ENCODE assay signal across 8 cellular contexts in the genomic region with DNA sequence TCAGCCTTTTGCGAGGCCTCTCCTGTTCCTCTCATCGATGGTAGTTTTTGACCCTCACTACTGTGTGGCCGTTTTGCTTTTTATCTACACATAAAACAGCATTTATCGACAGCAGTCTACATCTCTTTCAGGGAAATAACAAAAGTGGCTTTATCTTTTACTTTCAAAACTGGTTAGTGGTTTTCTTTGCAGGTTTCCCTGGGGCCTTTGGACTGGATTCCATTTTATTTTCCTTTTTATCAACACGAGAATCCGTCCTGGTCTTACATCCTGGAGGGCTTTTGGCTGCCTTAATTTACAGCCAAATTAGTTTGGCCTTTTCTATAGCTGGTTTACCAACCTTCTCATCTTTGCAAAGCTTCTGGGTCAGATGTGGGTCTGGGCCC. TPM values are rescaled to one million over a fixed set of nuclear protein-coding genes. Genes with fewer than 3 reads are reported as not detected.
DNase-seq lines count a peak whose midpoint lies in the region; ATAC-seq and TF ChIP-seq lines count a peak whose summit lies in the region.

No MANE protein-coding gene starts in this region.

- peaks cover 15% of the 10 kb centered on the region for H3K27me3 ChIP-seq in BLaER1
- no peaks in the 10 kb centered on the region for H3K27me3 ChIP-seq in KMS-11 (ENCODE audit: insufficient read depth, low read depth)
- H3K27me3 ChIP-seq in colonic mucosa: no peaks in the 10 kb centered on the region
- no peaks in the 10 kb centered on the region for H3K27me3 ChIP-seq in naive thymus-derived CD4-positive, alpha-beta T cell (ENCODE audit: control insufficient read depth in 2 of 2, insufficient read depth in 2 of 2, low read length in 2 of 2)

- no peak overlapping the region for H3K4me3 ChIP-seq in BLaER1
- no peak overlapping the region for H3K4me3 ChIP-seq in KMS-11 (IDR thresholded peaks at IDR 0.05; ENCODE audit: insufficient read depth, low read depth, low read length)
- H3K4me3 ChIP-seq in colonic mucosa: peak overlapping the region; percentile 29
- H3K4me3 ChIP-seq in naive thymus-derived CD4-positive, alpha-beta T cell (ENCODE audit: low read length): peak overlapping the region; percentile 73

- H3K36me3 Mint-ChIP-seq in naive thymus-derived CD4-positive, alpha-beta T cell: no peaks in the 10 kb centered on the region

- H3K79me2 ChIP-seq in KMS-11 (ENCODE audit: insufficient read depth, low read depth): no peaks in the 10 kb centered on the region

- H4K20me1 ChIP-seq in BLaER1 (no peaks in the 10 kb centered on the region), KMS-11 (ENCODE audit: insufficient read depth) (no peaks in the 10 kb centered on the region)

- DNase-seq in colonic mucosa: no peak
- peak in 1 of 9 donors; percentile 12 for DNase-seq in naive thymus-derived CD4-positive, alpha-beta T cell
- no peak for DNase-seq in T-helper 9 cell
- no peak for DNase-seq in EL

- peak overlapping the region; percentile 85 to 95 (median 92) for H3K4me3 Mint-ChIP-seq in naive thymus-derived CD4-positive, alpha-beta T cell

- peaks cover 9 to 37% (median 25%) of the 10 kb centered on the region in 7 donors for H3K4me1 Mint-ChIP-seq in naive thymus-derived CD4-positive, alpha-beta T cell

- no peak overlapping the region for H3K27ac ChIP-seq in BLaER1
- H3K27ac ChIP-seq in KMS-11: peak overlapping the region; percentile 56
- peak overlapping the region; percentile 51 for H3K27ac ChIP-seq in colonic mucosa
- H3K27ac ChIP-seq in naive thymus-derived CD4-positive, alpha-beta T cell (ENCODE audit: low read depth, low read length): peak overlapping the region; percentile 81

- TF ChIP-seq CTCF in KMS-11 (conservative IDR thresholded peaks at IDR 0.05; ENCODE audit: low read depth, low read length) (no peak), colonic mucosa (IDR thresholded peaks at IDR 0.05) (no peak)

- H2AFZ ChIP-seq in KMS-11 (ENCODE audit: low read depth): peak overlapping the region; percentile 45; the same call in 1 of the 2 replicates

- H3K27me3 Mint-ChIP-seq in naive thymus-derived CD4-positive, alpha-beta T cell: peaks cover 0 to 4% (median 0%) of the 10 kb centered on the region in 5 donors

- no peaks in the 10 kb centered on the region for H3K9me3 Mint-ChIP-seq in naive thymus-derived CD4-positive, alpha-beta T cell

- peak overlapping the region; percentile 87 to 96 (median 95) for H3K27ac Mint-ChIP-seq in naive thymus-derived CD4-positive, alpha-beta T cell

- 0 out of 2 replicates have a peak overlapping the region, but pooled peaks have one; percentile 34 for H3K9ac ChIP-seq in BLaER1
- H3K9ac ChIP-seq in KMS-11: peak overlapping the region; percentile 58; the same call in 1 of the 2 replicates
- H3K9ac ChIP-seq in colonic mucosa (ENCODE audit: low read depth in 2 of 2, low read length in 2 of 2): peak overlapping the region in 1 of 2 donors; percentile 1

- no peak for ATAC-seq in naive thymus-derived CD4-positive, alpha-beta T cell
- ATAC-seq in GM18868 (IDR thresholded peaks at IDR 0.05; ENCODE audit: unreplicated experiment) (no peak), HG03460 (IDR thresholded peaks at IDR 0.05; ENCODE audit: unreplicated experiment) (no peak)

- H3K9me3 ChIP-seq in BLaER1 (peaks cover 5% of the 10 kb centered on the region; the same call in 1 of the 2 replicates), colonic mucosa (no peaks in the 10 kb centered on the region)
- no peaks in the 10 kb centered on the region for H3K9me3 ChIP-seq in naive thymus-derived CD4-positive, alpha-beta T cell (ENCODE audit: control insufficient read depth in 2 of 3, low read length in 3 of 3)

- CTCF ChIA-PET in naive thymus-derived CD4-positive, alpha-beta T cell (lab: Charles Lee): interaction anchor here (0.6 kb wide), 1 partner anchor 110 kb away, joined by 3 read pairs; no protein-coding TSS in a partner anchor

- H3K4me1 ChIP-seq in BLaER1 (no peaks in the 10 kb centered on the region), KMS-11 (ENCODE audit: low read depth, poor library complexity, severe bottlenecking) (no peaks in the 10 kb centered on the region), colonic mucosa (no peaks in the 10 kb centered on the region)
- H3K4me1 ChIP-seq in naive thymus-derived CD4-positive, alpha-beta T cell (ENCODE audit: control insufficient read depth in 2 of 2, insufficient read depth in 2 of 2, low read length in 2 of 2): peaks cover 4 to 12% of the 10 kb centered on the region in 2 donors

- POLR2A ChIA-PET in naive thymus-derived CD4-positive, alpha-beta T cell (lab: Charles Lee): interaction anchor here (0.7 to 1.6 kb wide), 11 partner anchors 8 to 1405 kb away, joined by 3 to 5 read pairs (median 3); a partner anchor contains a TSS

- H3K36me3 ChIP-seq in BLaER1 (no peaks in the 10 kb centered on the region), KMS-11 (ENCODE audit: insufficient read depth) (no peaks in the 10 kb centered on the region), colonic mucosa (no peaks in the 10 kb centered on the region)
- no peaks in the 10 kb centered on the region for H3K36me3 ChIP-seq in naive thymus-derived CD4-positive, alpha-beta T cell (ENCODE audit: control insufficient read depth in 2 of 3, insufficient read depth in 3 of 3, low read length in 3 of 3)

- intact Hi-C loops in colonic mucosa (cut with DNase I): no loop called here
- intact Hi-C loops in naive thymus-derived CD4-positive, alpha-beta T cell (cut with micrococcal nuclease): no loop called here

- H3K4me2 ChIP-seq in BLaER1: peak overlapping the region; percentile 44
- H3K4me2 ChIP-seq in KMS-11: peak overlapping the region; percentile 44; the same call in 1 of the 2 replicates

RNA-seq across cellular contexts. Expression of a gene that starts 0.8 kb away (rescaled TPM):
- total RNA-seq in colonic mucosa: not detected
- under 1 TPM in 2 of 5 experiments, not detected in 3; 0.46 TPM for total RNA-seq in naive thymus-derived CD4-positive, alpha-beta T cell
- 1 to 10 TPM in 1 of 2 donors, under 1 TPM in 1; 0.26 to 1.2 TPM for polyA plus RNA-seq in naive thymus-derived CD4-positive, alpha-beta T cell

RNA-seq across cellular contexts. Expression of a gene that starts 20.8 kb away (rescaled TPM):
- total RNA-seq in colonic mucosa: 1 to 10 TPM in 1 of 2 donors, under 1 TPM in 1; 0.35 to 3.2 TPM
- not detected for total RNA-seq in naive thymus-derived CD4-positive, alpha-beta T cell
- polyA plus RNA-seq in naive thymus-derived CD4-positive, alpha-beta T cell: under 1 TPM in 1 of 2 donors, not detected in 1; 0.87 TPM

Comparison
In these comparisons a context has a peak if more than half of its experiments do, and no peak if none do; other contexts are left out.
1. H3K4me3 ChIP-seq: peak in colonic mucosa (single experiment) and naive thymus-derived CD4-positive, alpha-beta T cell (single experiment); none in BLaER1 (single experiment) and KMS-11 (single experiment).